ENCODE assay signal across 8 cellular contexts in the genomic region with DNA sequence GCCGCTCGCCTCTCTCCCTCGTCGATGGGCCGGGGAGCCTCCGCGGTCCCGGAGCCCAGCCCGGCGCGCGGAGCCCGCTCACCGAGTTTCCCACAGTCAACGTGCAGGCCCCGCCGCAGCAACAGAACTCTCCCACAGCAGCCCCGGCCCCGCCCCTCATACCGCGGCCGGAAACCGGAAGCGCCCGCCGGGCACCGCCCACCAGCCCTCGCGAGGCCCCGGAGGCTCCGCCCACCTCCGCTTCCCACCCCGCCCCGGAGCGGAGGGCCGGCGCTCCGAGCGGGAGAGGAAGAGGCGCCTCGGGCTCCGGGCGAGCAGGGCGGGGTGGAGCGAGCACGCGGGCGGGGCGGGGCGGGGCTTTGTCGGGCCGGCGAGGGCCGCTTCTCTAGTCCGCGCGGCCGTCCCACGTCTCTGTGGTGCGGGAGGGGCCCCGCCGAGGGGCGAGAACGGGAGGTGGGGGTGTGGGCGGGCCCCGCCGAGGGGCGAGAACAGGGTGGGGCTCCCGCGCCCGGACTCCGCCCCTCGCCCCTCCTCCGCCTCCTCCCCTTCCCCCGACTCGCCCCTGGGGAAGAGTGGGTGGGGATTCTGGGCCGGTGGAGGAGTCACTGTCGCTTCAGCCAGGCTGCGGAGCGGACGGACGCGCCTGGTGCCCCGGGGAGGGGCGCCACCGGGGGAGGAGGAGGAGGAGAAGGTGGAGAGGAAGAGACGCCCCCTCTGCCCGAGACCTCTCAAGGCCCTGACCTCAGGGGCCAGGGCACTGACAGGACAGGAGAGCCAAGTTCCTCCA. TPM values are rescaled to one million over a fixed set of nuclear protein-coding genes. Genes with fewer than 3 reads are reported as not detected.
A peak's percentile ranks its signal among the peaks of the same experiment; 100 is the strongest.
DNase-seq lines count a peak whose midpoint lies in the region; ATAC-seq, FAIRE-seq and TF ChIP-seq lines count a peak whose summit lies in the region.

A gene (plus strand): TSS at position 605 of the 787 bp plus-strand sequence. CDS start 411 bp downstream, outside the sequence.
A gene (minus strand): TSS at position 136 of the 787 bp plus-strand sequence. CDS start 1,143 bp downstream, outside the sequence.

- H3K27me3 Mint-ChIP-seq in central memory CD8-positive, alpha-beta T cell: no peaks in the 10 kb centered on the region

- H3K9me3 Mint-ChIP-seq in central memory CD8-positive, alpha-beta T cell: no peaks in the 10 kb centered on the region

- H3K9me3 ChIP-seq in kidney (ENCODE audit: control insufficient read depth in 1 of 2, low read length in 2 of 2): no peaks in the 10 kb centered on the region

- H3K4me1 ChIP-seq in kidney (ENCODE audit: control insufficient read depth in 1 of 2, insufficient read depth in 1 of 2, low read depth in 1 of 2, low read length in 2 of 2): peaks cover 8 to 36% of the 10 kb centered on the region in 2 donors

- H3K36me3 ChIP-seq in kidney (ENCODE audit: control insufficient read depth in 1 of 2, insufficient read depth in 2 of 2, low read length in 2 of 2): peaks cover 8 to 9% of the 10 kb centered on the region in 2 donors

- peak within 1 kb of the TSS in 1 of 2 donors; percentile 41 for H3K9ac ChIP-seq in kidney (ENCODE audit: low read length in 2 of 2)

- peaks cover 21% of the 10 kb centered on the region for H3K36me3 Mint-ChIP-seq in central memory CD8-positive, alpha-beta T cell (ENCODE audit: insufficient read depth)

- peak; percentile 5 for DNase-seq in AG04449 (ENCODE audit: low read depth, low spot score)
- peak; percentile 80 to 94 for DNase-seq in NCI-H446 (lab: John Stamatoyannopoulos, UW)
- DNase-seq in activated CD4-positive, CD25-positive, alpha-beta regulatory T cell treated with anti-CD3 and anti-CD28 coated beads, Interleukin-2, amount 50 U/mL, for 16 hours (ENCODE audit: low read depth, low spot score): peak; percentile 70
- peak; percentile 79 to 85 for DNase-seq in central memory CD8-positive, alpha-beta T cell (ENCODE audit: low spot score in 2 of 2)
- peak; percentile 96 for DNase-seq in kidney
- peak; percentile 78 to 84 (median 78) for DNase-seq in stimulated activated CD4-positive, alpha-beta T cell treated with anti-CD3 and anti-CD28 coated beads, Interleukin-12 subunit alpha, Interleukin-12 subunit beta, amount 100 ng/mL, for 48 hours (ENCODE audit: low read depth in 2 of 3, low spot score in 1 of 3)

- peak within 1 kb of the TSS; percentile 80 for H3K4me3 Mint-ChIP-seq in central memory CD8-positive, alpha-beta T cell

- TF ChIP-seq CTCF in AG04449 (IDR thresholded peaks at IDR 0.05; ENCODE audit: insufficient read depth, low read length, missing control alignments) (no peak), kidney (IDR thresholded peaks at IDR 0.05; ENCODE audit: borderline replicate concordance, extremely low read depth, insufficient read depth) (no peak)

- peak within 1 kb of the TSS; percentile 78 for H3K27ac Mint-ChIP-seq in central memory CD8-positive, alpha-beta T cell (ENCODE audit: low read depth)

- peak; percentile 40 for ATAC-seq in GM18873 (IDR thresholded peaks at IDR 0.05; ENCODE audit: low FRiP score, unreplicated experiment)
- ATAC-seq in HG03135 (IDR thresholded peaks at IDR 0.05; ENCODE audit: unreplicated experiment): peak; percentile 52
- peak; percentile 73 for ATAC-seq in central memory CD8-positive, alpha-beta T cell (replicated peaks; ENCODE audit: extremely low read depth, poor library complexity, severe bottlenecking)

- POLR2A ChIA-PET in AG04449 (lab: Yijun Ruan, JAX): no interaction called here

- H3K4me1 Mint-ChIP-seq in central memory CD8-positive, alpha-beta T cell: peaks cover 13% of the 10 kb centered on the region

- peak within 1 kb of the TSS; percentile 72 to 76 for H3K27ac ChIP-seq in kidney (ENCODE audit: low read depth in 2 of 2, low read length in 2 of 2)

- CTCF ChIA-PET in AG04449 (lab: Yijun Ruan, JAX): no interaction called here

- intact Hi-C loops in kidney (cut with DNase I): no loop called here

- H3K4me3 ChIP-seq in AG04449 (ENCODE audit: low read depth, low read length): peak within 1 kb of the TSS; percentile 66
- H3K4me3 ChIP-seq in kidney (ENCODE audit: low read length in 2 of 2): peak within 1 kb of the TSS; percentile 58 to 63

- no peak for FAIRE-seq in kidney (lab: Jason Lieb, UNC)

RNA-seq across cellular contexts. Expression of the first gene that starts in this region (rescaled TPM):
- 13.7 TPM for total RNA-seq in kidney
- polyA plus RNA-seq in kidney (ENCODE audit: insufficient read depth, low read depth, low replicate concordance): 5.2 TPM

RNA-seq across cellular contexts. Expression of the second gene that starts in this region (rescaled TPM):
- total RNA-seq in kidney: 218 TPM
- polyA plus RNA-seq in kidney (ENCODE audit: insufficient read depth, low read depth, low replicate concordance): 246 TPM

Comparison
In these comparisons a context has a peak if more than half of its experiments do, and no peak if none do; other contexts are left out.
1. Peak in every context shown above with its lines: DNase-seq, ATAC-seq, H3K4me3 ChIP-seq and H3K27ac ChIP-seq.
2. DNase-seq: peak in every context shown above with its lines; median percentile 96 in kidney; 87 in NCI-H446; 82 in central memory CD8-positive, alpha-beta T cell; 78 in stimulated activated CD4-positive, alpha-beta T cell treated with anti-CD3 and anti-CD28 coated beads, Interleukin-12 subunit alpha, Interleukin-12 subunit beta, amount 100 ng/mL, for 48 hours; 70 in activated CD4-positive, CD25-positive, alpha-beta regulatory T cell treated with anti-CD3 and anti-CD28 coated beads, Interleukin-2, amount 50 U/mL, for 16 hours; 5 in AG04449.